Comparison of ENCODE assay signal across 17 cellular contexts in genomic region chr11:119054418-119054817, GRCh38. TPM values are rescaled to one million over a fixed set of nuclear protein-coding genes. Genes with fewer than 3 reads are reported as not detected.
DNase-seq lines count a peak whose midpoint lies in the region; ATAC-seq and TF ChIP-seq lines count a peak whose summit lies in the region.
"Had no signal": no experiment of that assay in that cellular context is flagged by ENCODE, and none has a peak within 500 bp of the region (broad histone marks: within the 10 kb centered on the region; RNA-seq: fewer than 3 reads in every experiment).

No MANE protein-coding gene starts in this region.

- TF ChIP-seq CTCF in Loucy (conservative IDR thresholded peaks at IDR 0.05; ENCODE audit: low read length) (no peak), type B pancreatic cell (conservative IDR thresholded peaks at IDR 0.05) (no peak)

- peaks cover 57% of the 10 kb centered on the region for H3K36me3 ChIP-seq in Loucy (ENCODE audit: insufficient read depth, low read length)

- peaks cover 26% of the 10 kb centered on the region for H3K4me1 ChIP-seq in Loucy (ENCODE audit: insufficient read depth, low read length, poor library complexity, severe bottlenecking)
- H3K4me1 ChIP-seq: colonic mucosa had no signal

- H3F3A ChIP-seq in Loucy (ENCODE audit: low read depth) = no peaks in the 10 kb centered on the region

- no peak for DNase-seq in activated naive CD8-positive, alpha-beta T cell treated with anti-CD3 and anti-CD28 coated beads, Interleukin-2, amount 50 U/mL, for 24 hours
- DNase-seq in immature natural killer cell (no peak), type B pancreatic cell (ENCODE audit: extremely low spot score, unreplicated experiment) (no peak), SW480 (ENCODE audit: low spot score) (no peak), SKM-1 (lab: John Stamatoyannopoulos, UW; ENCODE audit: unreplicated experiment) (no peak)
- DNase-seq: activated CD4-positive, CD25-positive, alpha-beta regulatory T cell; activated CD8-positive, alpha-beta memory T cell treated with anti-CD3 and anti-CD28 coated beads for 24 hours; colonic mucosa; GF-D8; NCI-H1436; NCI-H526; right lobe of liver; RPMI8226 had no signal

- ATAC-seq in activated naive CD8-positive, alpha-beta T cell treated with anti-CD3 and anti-CD28 coated beads, Interleukin-2, amount 50 U/mL, for 24 hours = no peak
- ATAC-seq: HCT116, right lobe of liver had no signal

- H3K9me2 ChIP-seq in Loucy (replicated peaks; ENCODE audit: low read depth, low read length) = no peaks in the 10 kb centered on the region

- peaks cover 31% of the 10 kb centered on the region for H4K20me1 ChIP-seq in Loucy (ENCODE audit: insufficient read depth, low read length, poor library complexity, severe bottlenecking)

- H3K27me3 ChIP-seq in Loucy (ENCODE audit: insufficient read depth, low read length, poor library complexity, severe bottlenecking) = peaks cover 6% of the 10 kb centered on the region
- H3K27me3 ChIP-seq: colonic mucosa, right lobe of liver had no signal

- peak overlapping the region; percentile 34 for H3K4me3 ChIP-seq in Loucy (ENCODE audit: low read length, poor library complexity, severe bottlenecking)
- H3K4me3 ChIP-seq: colonic mucosa, right lobe of liver had no signal

- peak overlapping the region; percentile 94 for H3K4me3 Mint-ChIP-seq in activated naive CD8-positive, alpha-beta T cell
- no peak overlapping the region for H3K4me3 Mint-ChIP-seq in activated naive CD8-positive, alpha-beta T cell treated with anti-CD3 and anti-CD28 coated beads, Interleukin-2, amount 50 U/mL, for 24 hours
- H3K4me3 Mint-ChIP-seq in immature natural killer cell (peak overlapping the region in 3 of 5 donors; percentile 53 to 93 (median 53)), type B pancreatic cell (peak overlapping the region; percentile 69)
- H3K4me3 Mint-ChIP-seq: CD14-positive monocyte had no signal

- H3K9me3 ChIP-seq in Loucy (ENCODE audit: insufficient read depth, low read depth, low read length) = no peaks in the 10 kb centered on the region
- H3K9me3 ChIP-seq: colonic mucosa, right lobe of liver had no signal

- peaks cover 35% of the 10 kb centered on the region for H3K4me1 Mint-ChIP-seq in activated naive CD8-positive, alpha-beta T cell (ENCODE audit: low read depth)
- peaks cover 50% of the 10 kb centered on the region for H3K4me1 Mint-ChIP-seq in activated naive CD8-positive, alpha-beta T cell treated with anti-CD3 and anti-CD28 coated beads, Interleukin-2, amount 50 U/mL, for 24 hours
- H3K4me1 Mint-ChIP-seq in immature natural killer cell (peaks cover 41 to 50% of the 10 kb centered on the region in 2 donors), type B pancreatic cell (ENCODE audit: unreplicated experiment) (peaks cover 11% of the 10 kb centered on the region)

- no peak overlapping the region for H3K27ac Mint-ChIP-seq in activated naive CD8-positive, alpha-beta T cell
- no peak overlapping the region for H3K27ac Mint-ChIP-seq in activated naive CD8-positive, alpha-beta T cell treated with anti-CD3 and anti-CD28 coated beads, Interleukin-2, amount 50 U/mL, for 24 hours
- H3K27ac Mint-ChIP-seq in immature natural killer cell = peak overlapping the region in 2 of 6 donors; percentile 27 to 38
- no peak overlapping the region for H3K27ac Mint-ChIP-seq in type B pancreatic cell

- peak overlapping the region; percentile 93 for H3K4me2 ChIP-seq in Loucy (ENCODE audit: low read depth, low read length, poor library complexity, severe bottlenecking)

- peaks cover 16% of the 10 kb centered on the region for H3K36me3 Mint-ChIP-seq in activated naive CD8-positive, alpha-beta T cell
- peaks cover 63% of the 10 kb centered on the region for H3K36me3 Mint-ChIP-seq in activated naive CD8-positive, alpha-beta T cell treated with anti-CD3 and anti-CD28 coated beads, Interleukin-2, amount 50 U/mL, for 24 hours (ENCODE audit: low read depth)
- H3K36me3 Mint-ChIP-seq in immature natural killer cell (peaks cover 22 to 37% (median 22%) of the 10 kb centered on the region in 3 donors), type B pancreatic cell (peaks cover 22% of the 10 kb centered on the region)

- no peaks in the 10 kb centered on the region for H3K27me3 Mint-ChIP-seq in activated naive CD8-positive, alpha-beta T cell
- no peaks in the 10 kb centered on the region for H3K27me3 Mint-ChIP-seq in activated naive CD8-positive, alpha-beta T cell treated with anti-CD3 and anti-CD28 coated beads, Interleukin-2, amount 50 U/mL, for 24 hours
- H3K27me3 Mint-ChIP-seq in immature natural killer cell (ENCODE audit: low read depth in 3 of 3) (peaks cover under 1 to 13% (median 6%) of the 10 kb centered on the region in 3 donors), type B pancreatic cell (no peaks in the 10 kb centered on the region)

- H2AFZ ChIP-seq in Loucy (ENCODE audit: low read length) = no peak overlapping the region

- H3K79me2 ChIP-seq in Loucy (ENCODE audit: insufficient read depth, low read length) = peaks cover 61% of the 10 kb centered on the region

- peak overlapping the region; percentile 99 for H3K9ac ChIP-seq in Loucy (ENCODE audit: low read depth, low read length, poor library complexity, severe bottlenecking)

- H3K9me3 Mint-ChIP-seq in activated naive CD8-positive, alpha-beta T cell (ENCODE audit: low read depth) = no peaks in the 10 kb centered on the region
- no peaks in the 10 kb centered on the region for H3K9me3 Mint-ChIP-seq in activated naive CD8-positive, alpha-beta T cell treated with anti-CD3 and anti-CD28 coated beads, Interleukin-2, amount 50 U/mL, for 24 hours
- no peaks in the 10 kb centered on the region for H3K9me3 Mint-ChIP-seq in immature natural killer cell
- no peaks in the 10 kb centered on the region for H3K9me3 Mint-ChIP-seq in type B pancreatic cell
- H3K9me3 Mint-ChIP-seq: CD14-positive monocyte had no signal

RNA-seq across cellular contexts. Expression of gene HYOU1, which starts 2.6 kb away (rescaled TPM):
- 10 to 100 TPM; 23.2 to 49.1 (median 32.9) TPM for polyA plus RNA-seq in immature natural killer cell
- 138 and 185 TPM in 2 replicates for total RNA-seq in type B pancreatic cell (ENCODE audit: low replicate concordance)

RNA-seq across cellular contexts. Expression of gene VPS11, which starts 13.2 kb away (rescaled TPM):
- polyA plus RNA-seq in immature natural killer cell = 10 to 100 TPM; 33.0 to 58.8 (median 49.3) TPM
- 34.8 and 35.8 TPM in 2 replicates for total RNA-seq in type B pancreatic cell (ENCODE audit: low replicate concordance)

RNA-seq across cellular contexts. Expression of gene SLC37A4, which starts 23.7 kb away (rescaled TPM):
- 10 to 100 TPM in 2 of 3 donors, 1 to 10 TPM in 1; 9.4 to 11.6 (median 11.4) TPM for polyA plus RNA-seq in immature natural killer cell
- total RNA-seq in type B pancreatic cell (ENCODE audit: low replicate concordance) = 40.5 and 41.4 TPM in 2 replicates

RNA-seq across cellular contexts. Expression of gene HMBS, which starts 30.3 kb away (rescaled TPM):
- 10 to 100 TPM in 2 of 3 donors, 1 to 10 TPM in 1; 7.6 to 19.0 (median 11.9) TPM for polyA plus RNA-seq in immature natural killer cell
- total RNA-seq in type B pancreatic cell (ENCODE audit: low replicate concordance) = 25.3 and 38.2 TPM in 2 replicates

RNA-seq across cellular contexts. Expression of gene TRAPPC4, which starts 35.9 kb away (rescaled TPM):
- polyA plus RNA-seq in immature natural killer cell = 100 to 1,000 TPM; 104 to 136 (median 110) TPM
- 60.7 and 73.1 TPM in 2 replicates for total RNA-seq in type B pancreatic cell (ENCODE audit: low replicate concordance)
